In genomic region chr2:148519013-148519412, GRCh38 we compare ENCODE assay signal across 23 cellular contexts.
DNase-seq lines count a peak whose midpoint lies in the region; ATAC-seq and TF ChIP-seq lines count a peak whose summit lies in the region.
"Had no signal": no experiment of that assay in that cellular context is flagged by ENCODE, and none has a peak within 500 bp of the region (broad histone marks: within the 10 kb centered on the region; RNA-seq: fewer than 3 reads in every experiment).

No MANE protein-coding gene starts in this region.

- H3K4me1 Mint-ChIP-seq in WTC11 (peaks cover 28% of the 10 kb centered on the region), osteocyte (ENCODE audit: unreplicated experiment) (peaks cover 8% of the 10 kb centered on the region)
- H3K4me1 Mint-ChIP-seq in natural killer cell treated with Interleukin-12 subunit alpha and Interleukin-12 subunit beta and Interleukin-15 and Interleukin-18, amount 100 ng/mL, for 72 hours (ENCODE audit: low read depth in 2 of 2), result peaks cover 5 to 9% of the 10 kb centered on the region in 2 donors

- DNase-seq in NCI-H524 (lab: John Stamatoyannopoulos, UW), result peak; percentile 19 to 49
- no peak for DNase-seq in NCI-H524 treated with DMSO at 0.1 percent for 48 hours (lab: John Stamatoyannopoulos, UW)
- peak; percentile 54 for DNase-seq in NCI-H2227 (lab: John Stamatoyannopoulos, UW; ENCODE audit: unreplicated experiment)
- peak; percentile 45 for DNase-seq in WTC11 (ENCODE audit: low spot score)
- DNase-seq in osteocyte (ENCODE audit: extremely low spot score, unreplicated experiment), result peak; percentile 67
- DNase-seq in natural killer cell treated with Interleukin-12 subunit alpha and Interleukin-12 subunit beta and Interleukin-15 and Interleukin-18, amount 100 ng/mL, for 72 hours (ENCODE audit: low spot score), result no peak
- DNase-seq in posterior cingulate gyrus, result no peak
- DNase-seq: activated CD4-positive, alpha-beta memory T cell treated with anti-CD3 and anti-CD28 coated beads, Interleukin-2, amount 10 ng/mL, durations not matched to agents 7 days and 5 days; activated effector memory CD4-positive, alpha-beta T cell treated with anti-CD3 and anti-CD28 coated beads, Interleukin-2, amount 50 U/mL, for 16 hours; activated naive CD8-positive, alpha-beta T cell treated with anti-CD3 and anti-CD28 coated beads, Interleukin-2, amount 50 U/mL, for 24 hours; activated T-cell treated with anti-CD3 and anti-CD28 coated beads for 4 hours; CD8-positive, alpha-beta T cell; head of caudate nucleus; KG1; MM.1S; naive thymus-derived CD4-positive, alpha-beta T cell; NCI-H1694 treated with DMSO at 0.1 percent for 48 hours; occipital lobe; PC-9; uterus had no signal

- no peak for TF ChIP-seq CTCF in WTC11 (IDR thresholded peaks at IDR 0.05)
- TF ChIP-seq CTCF in osteocyte (IDR thresholded peaks at IDR 0.05), result no peak

- intact Hi-C loops in posterior cingulate gyrus (cut with DNase I), result no loop called here

- H3K27ac Mint-ChIP-seq in WTC11 (no peak overlapping the region), osteocyte (ENCODE audit: unreplicated experiment) (no peak overlapping the region)
- no peak overlapping the region for H3K27ac Mint-ChIP-seq in natural killer cell treated with Interleukin-12 subunit alpha and Interleukin-12 subunit beta and Interleukin-15 and Interleukin-18, amount 100 ng/mL, for 72 hours
- H3K27ac Mint-ChIP-seq: activated CD4-positive, alpha-beta memory T cell treated with anti-CD3 and anti-CD28 coated beads, Interleukin-2, amount 10 ng/mL, durations not matched to agents 7 days and 5 days; activated naive CD8-positive, alpha-beta T cell treated with anti-CD3 and anti-CD28 coated beads, Interleukin-2, amount 50 U/mL, for 24 hours; CD8-positive, alpha-beta T cell had no signal

- POLR2A ChIA-PET in WTC11 (lab: Charles Lee), result no interaction called here

- CTCF ChIA-PET in WTC11 (lab: Charles Lee), result interaction anchor here (4.8 kb wide), 1 partner anchor 10 kb away, joined by 36 read pairs; no protein-coding TSS in a partner anchor

- H3K4me3 Mint-ChIP-seq in WTC11, result no peak overlapping the region
- H3K4me3 Mint-ChIP-seq in osteocyte (ENCODE audit: unreplicated experiment), result no peak overlapping the region
- H3K4me3 Mint-ChIP-seq in natural killer cell treated with Interleukin-12 subunit alpha and Interleukin-12 subunit beta and Interleukin-15 and Interleukin-18, amount 100 ng/mL, for 72 hours, result no peak overlapping the region
- H3K4me3 Mint-ChIP-seq: activated CD4-positive, alpha-beta memory T cell treated with anti-CD3 and anti-CD28 coated beads, Interleukin-2, amount 10 ng/mL, durations not matched to agents 7 days and 5 days; activated naive CD8-positive, alpha-beta T cell treated with anti-CD3 and anti-CD28 coated beads, Interleukin-2, amount 50 U/mL, for 24 hours; CD8-positive, alpha-beta T cell; naive thymus-derived CD4-positive, alpha-beta T cell had no signal

- ATAC-seq in WTC11 (peak; percentile 73), GM18519 (IDR thresholded peaks at IDR 0.05; ENCODE audit: low FRiP score, unreplicated experiment) (no peak)
- no peak for ATAC-seq in natural killer cell treated with Interleukin-12 subunit alpha and Interleukin-12 subunit beta and Interleukin-15 and Interleukin-18, amount 100 ng/mL, for 72 hours
- ATAC-seq: activated CD4-positive, CD25-positive, alpha-beta regulatory T cell treated with anti-CD3 and anti-CD28 coated beads, Interleukin-2, amount 50 U/mL, for 24 hours; activated naive CD8-positive, alpha-beta T cell treated with anti-CD3 and anti-CD28 coated beads, Interleukin-2, amount 50 U/mL, for 24 hours; CD8-positive, alpha-beta T cell; GM12878; naive thymus-derived CD4-positive, alpha-beta T cell had no signal

- H3K36me3 Mint-ChIP-seq in WTC11 (no peaks in the 10 kb centered on the region), osteocyte (ENCODE audit: unreplicated experiment) (peaks cover 11% of the 10 kb centered on the region)
- H3K36me3 Mint-ChIP-seq in natural killer cell treated with Interleukin-12 subunit alpha and Interleukin-12 subunit beta and Interleukin-15 and Interleukin-18, amount 100 ng/mL, for 72 hours, result no peaks in the 10 kb centered on the region

- H3K27me3 Mint-ChIP-seq in WTC11 (ENCODE audit: low read depth), result no peaks in the 10 kb centered on the region
- H3K27me3 Mint-ChIP-seq in osteocyte (ENCODE audit: unreplicated experiment), result no peaks in the 10 kb centered on the region
- no peaks in the 10 kb centered on the region for H3K27me3 Mint-ChIP-seq in natural killer cell treated with Interleukin-12 subunit alpha and Interleukin-12 subunit beta and Interleukin-15 and Interleukin-18, amount 100 ng/mL, for 72 hours
- H3K27me3 Mint-ChIP-seq: activated CD4-positive, alpha-beta memory T cell treated with anti-CD3 and anti-CD28 coated beads, Interleukin-2, amount 10 ng/mL, durations not matched to agents 7 days and 5 days; activated naive CD8-positive, alpha-beta T cell treated with anti-CD3 and anti-CD28 coated beads, Interleukin-2, amount 50 U/mL, for 24 hours; naive thymus-derived CD4-positive, alpha-beta T cell had no signal

- no peaks in the 10 kb centered on the region for H3K9me3 Mint-ChIP-seq in WTC11
- H3K9me3 Mint-ChIP-seq in osteocyte (ENCODE audit: unreplicated experiment), result no peaks in the 10 kb centered on the region
- no peaks in the 10 kb centered on the region for H3K9me3 Mint-ChIP-seq in natural killer cell treated with Interleukin-12 subunit alpha and Interleukin-12 subunit beta and Interleukin-15 and Interleukin-18, amount 100 ng/mL, for 72 hours
- H3K9me3 Mint-ChIP-seq: activated CD4-positive, alpha-beta memory T cell treated with anti-CD3 and anti-CD28 coated beads, Interleukin-2, amount 10 ng/mL, durations not matched to agents 7 days and 5 days; activated naive CD8-positive, alpha-beta T cell treated with anti-CD3 and anti-CD28 coated beads, Interleukin-2, amount 50 U/mL, for 24 hours; CD8-positive, alpha-beta T cell had no signal

TF ChIP-seq in WTC11, 78 proteins besides CTCF, POLR2A, EP300 and RAD21 (continues in another document):
- TF ChIP-seq ETV6 (CRISPR knock-in tag; IDR thresholded peaks at IDR 0.05) (peak; percentile 20; the same call in 1 of the 2 replicates), FOXK1 (CRISPR knock-in tag; IDR thresholded peaks at IDR 0.05) (0 out of 2 replicates have a peak, but pooled peaks have one; percentile 25), PRDM15 (CRISPR knock-in tag; IDR thresholded peaks at IDR 0.05) (no peak), ZNF423 (CRISPR knock-in tag; IDR thresholded peaks at IDR 0.05) (peak; percentile 95), SP1 (CRISPR knock-in tag; conservative IDR thresholded peaks at IDR 0.05) (0 out of 2 replicates have a peak, but pooled peaks have one; percentile 33), ZSCAN18 (CRISPR knock-in tag; IDR thresholded peaks at IDR 0.05) (0 out of 2 replicates have a peak, but pooled peaks have one; percentile 48), FOXP4 (CRISPR knock-in tag; IDR thresholded peaks at IDR 0.05) (0 out of 2 replicates have a peak, but pooled peaks have one; percentile 74)

Comparison
In these comparisons a context has a peak if more than half of its experiments do, and no peak if none do; other contexts are left out.
1. DNase-seq: peak in NCI-H524 (2 of 2), NCI-H2227 (single experiment), WTC11 (single experiment) and osteocyte (single experiment); none in NCI-H524 treated with DMSO at 0.1 percent for 48 hours (single experiment), natural killer cell treated with Interleukin-12 subunit alpha and Interleukin-12 subunit beta and Interleukin-15 and Interleukin-18, amount 100 ng/mL, for 72 hours (single experiment) and posterior cingulate gyrus (0 of 10).